20 cellular contexts compared by ENCODE assay signal in genomic region chr21:41633627-41634026, GRCh38.
DNase-seq lines count a peak whose midpoint lies in the region; ATAC-seq, FAIRE-seq and TF ChIP-seq lines count a peak whose summit lies in the region.
"Had no signal": no experiment of that assay in that cellular context is flagged by ENCODE, and none has a peak within 500 bp of the region (broad histone marks: within the 10 kb centered on the region; RNA-seq: fewer than 3 reads in every experiment).

No MANE protein-coding gene starts in this region.

- H3K36me3 ChIP-seq in IMR-90 (ENCODE audit: control insufficient read depth, insufficient read depth, low read length), result no peaks in the 10 kb centered on the region
- H3K36me3 ChIP-seq in esophagus muscularis mucosa, result no peaks in the 10 kb centered on the region
- H3K36me3 ChIP-seq: SJSA1 had no signal

- BruUV-seq in IMR-90 (replicated peaks; lab: Mats Ljungman, UMichigan), result no TSS peak

- H4K5ac ChIP-seq in IMR-90 (ENCODE audit: low read depth, low read length), result no peak overlapping the region

- ATAC-seq in A549 (no peak), IMR-90 (ENCODE audit: low read depth) (no peak), T-cell (replicated peaks in 1 of 4) (no peak)

- H3K27ac Mint-ChIP-seq in mesothelial cell of epicardium, result peak overlapping the region; percentile 92
- no peak overlapping the region for H3K27ac Mint-ChIP-seq in T-cell
- H3K27ac Mint-ChIP-seq: CD4-positive, alpha-beta T cell had no signal

- H3K27me3 ChIP-seq in IMR-90 (ENCODE audit: control insufficient read depth, insufficient read depth, low read length) (no peaks in the 10 kb centered on the region), esophagus muscularis mucosa (no peaks in the 10 kb centered on the region)
- H3K27me3 ChIP-seq: SJSA1 had no signal

- TF ChIP-seq CTCF in A549 (IDR thresholded peaks at IDR 0.05) (no peak), IMR-90 (conservative IDR thresholded peaks at IDR 0.05; ENCODE audit: low read depth, low read length) (no peak), mesothelial cell of epicardium (IDR thresholded peaks at IDR 0.05; ENCODE audit: unreplicated experiment) (no peak), esophagus muscularis mucosa (IDR thresholded peaks at IDR 0.05) (no peak)

- no peak overlapping the region for H2BK15ac ChIP-seq in IMR-90 (ENCODE audit: low read depth, low read length)

- H3K9me1 ChIP-seq in IMR-90 (ENCODE audit: insufficient read depth, low read length), result peaks cover 6% of the 10 kb centered on the region; the same call in 1 of the 2 replicates

- 93% methylated on average over 4 of the region's 4 CpGs for WGBS in A549 (ENCODE audit: missing lambda C conversion rate)
- 95 to 100% methylated on average over 3 of the region's 4 CpGs for WGBS in IMR-90 (ENCODE audit: extremely low coverage in 2 of 2, insufficient read length in 1 of 2), 2 experiments
- WGBS in esophagus muscularis mucosa, result 80% methylated on average over 4 of the region's 4 CpGs

- TF ChIP-seq POLR2A in A549 (IDR thresholded peaks at IDR 0.05; ENCODE audit: low read length) (no peak), IMR-90 (IDR thresholded peaks at IDR 0.05; ENCODE audit: low read depth, low read length) (no peak), esophagus muscularis mucosa (IDR thresholded peaks at IDR 0.05; ENCODE audit: low read depth) (no peak)

- TF ChIP-seq RAD21 in A549 (conservative IDR thresholded peaks at IDR 0.05 in 1 of 2, IDR thresholded peaks at IDR 0.05 in 1 of 2) (no peak), IMR-90 (IDR thresholded peaks at IDR 0.05; ENCODE audit: low read length) (no peak)

- H3K9ac ChIP-seq in IMR-90 (ENCODE audit: low read depth, low read length), result no peak overlapping the region
- H3K9ac ChIP-seq: GM23248 had no signal

- H2AK5ac ChIP-seq in IMR-90 (ENCODE audit: low read depth, low read length), result 0 out of 2 replicates have a peak overlapping the region, but pooled peaks have one; percentile 46

- H4K8ac ChIP-seq in IMR-90 (ENCODE audit: low read depth in 2 of 2, low read length in 2 of 2), result no peak overlapping the region

- no peak overlapping the region for H3K14ac ChIP-seq in IMR-90 (replicated peaks; ENCODE audit: low read depth, low read length)

- no peaks in the 10 kb centered on the region; the same call in 1 of the 2 replicates for H4K20me1 ChIP-seq in IMR-90 (ENCODE audit: insufficient read depth, low read length)

- H3K27ac ChIP-seq in A549 (peak overlapping the region; percentile 59 to 94; a peak in 4 of 6 replicates), IMR-90 (ENCODE audit: insufficient read depth, low read length) (no peak overlapping the region), epithelial cell of prostate (peak overlapping the region; percentile 93), esophagus muscularis mucosa (replicated peaks in 1 of 4) (no peak overlapping the region)
- H3K27ac ChIP-seq: GM23248, SJSA1 had no signal

- H2BK120ac ChIP-seq in IMR-90 (ENCODE audit: low read depth, low read length), result no peak overlapping the region

- H2AFZ ChIP-seq in IMR-90 (replicated peaks; ENCODE audit: low read length, poor library complexity), result no peak overlapping the region
- H2AFZ ChIP-seq: GM23248 had no signal

- no peak overlapping the region for H2BK20ac ChIP-seq in IMR-90 (ENCODE audit: low read depth, low read length)

- no peak overlapping the region for H3K23ac ChIP-seq in IMR-90 (ENCODE audit: low read depth, low read length)

- FAIRE-seq in A549 (lab: Jason Lieb, UNC), result no peak
- FAIRE-seq: A204.1 had no signal

- H3K56ac ChIP-seq in IMR-90 (ENCODE audit: extremely low read depth, insufficient read depth, low read length), result no peak overlapping the region

- dilution Hi-C loops in IMR-90 (cut with HindIII; ENCODE audit: low sequenced_read_pairs, unreplicated experiment), result no loop called here

- H3K18ac ChIP-seq in IMR-90 (ENCODE audit: low read depth, low read length), result no peak overlapping the region

- H3K9me3 ChIP-seq in A549 (peaks cover 14% of the 10 kb centered on the region), IMR-90 (ENCODE audit: control insufficient read depth, insufficient read depth, low read length) (peaks cover 2% of the 10 kb centered on the region; the same call in 1 of the 2 replicates), esophagus muscularis mucosa (peaks cover 0 to 7% (median 0%) of the 10 kb centered on the region in 4 donors)

- no peak overlapping the region for H3K4me3 Mint-ChIP-seq in mesothelial cell of epicardium
- H3K4me3 Mint-ChIP-seq in T-cell, result no peak overlapping the region
- H3K4me3 Mint-ChIP-seq: CD4-positive, alpha-beta T cell had no signal

- H3K36me3 Mint-ChIP-seq in mesothelial cell of epicardium (peaks cover 3% of the 10 kb centered on the region), T-cell (no peaks in the 10 kb centered on the region)

- TF ChIP-seq EP300 in A549 (IDR thresholded peaks at IDR 0.05) (no peak), esophagus muscularis mucosa (IDR thresholded peaks at IDR 0.05) (no peak)

- H3K9me3 Mint-ChIP-seq in mesothelial cell of epicardium (peaks cover 7% of the 10 kb centered on the region), T-cell (no peaks in the 10 kb centered on the region)
- H3K9me3 Mint-ChIP-seq: CD4-positive, alpha-beta T cell had no signal

- POLR2A ChIA-PET in A549 (lab: Yijun Ruan, JAX) (no interaction called here), IMR-90 (lab: Charles Lee; ENCODE audit: unreplicated experiment) (no interaction called here), T-cell (lab: Charles Lee) (no interaction called here)

- in situ Hi-C loops in IMR-90 (cut with MboI; ENCODE audit: low sequenced_read_pairs), result no loop called here

- DNase-seq in A549 (ENCODE audit: low read depth in 1 of 2, low spot score in 1 of 2) (no peak), IMR-90 (no peak), epithelial cell of prostate (ENCODE audit: low read depth, low spot score) (no peak), mesothelial cell of epicardium (ENCODE audit: low spot score in 2 of 2, unreplicated experiment in 2 of 2) (no peak), esophagus muscularis mucosa (ENCODE audit: extremely low spot score) (no peak), T-cell (no peak)
- DNase-seq in activated effector memory CD4-positive, alpha-beta T cell treated with anti-CD3 and anti-CD28 coated beads, Interleukin-2, amount 50 U/mL, for 16 hours, result no peak
- DNase-seq: CD4-positive, alpha-beta T cell; GF-D8; GM23248; HCEC 1CT; KG1; MV-4-11; NCI-H1694 treated with DMSO at 0.1 percent for 48 hours; NCI-H2107; NCI-H524; NCI-H82; OCI-M1 had no signal

- intact Hi-C loops in IMR-90 (cut with micrococcal nuclease), result no loop called here
- intact Hi-C loops in esophagus muscularis mucosa (cut with DNase I), result no loop called here

- no peak overlapping the region for H4K91ac ChIP-seq in IMR-90 (ENCODE audit: insufficient read depth, low read depth, low read length)

- no peak overlapping the region for H2BK5ac ChIP-seq in IMR-90 (ENCODE audit: low read depth, low read length, poor library complexity, severe bottlenecking)

- CTCF ChIA-PET in A549 (lab: Yijun Ruan, JAX), result interaction anchor here (0.7 to 8.6 kb wide), 3 partner anchors 10 to 145 kb away, joined by 4 to 72 read pairs (median 24); no protein-coding TSS in a partner anchor
- CTCF ChIA-PET in IMR-90 (lab: Yijun Ruan, JAX), result no interaction called here
- CTCF ChIA-PET in T-cell (lab: Charles Lee), result no interaction called here

- H3K79me1 ChIP-seq in IMR-90 (ENCODE audit: low read depth in 1 of 2, low read length in 2 of 2), result no peaks in the 10 kb centered on the region

- H3K4me1 ChIP-seq in A549, result peaks cover 48% of the 10 kb centered on the region
- H3K4me1 ChIP-seq in IMR-90 (ENCODE audit: control insufficient read depth, insufficient read depth, low read length), result peaks cover 5% of the 10 kb centered on the region
- H3K4me1 ChIP-seq in esophagus muscularis mucosa, result peaks cover 0 to 6% (median 0%) of the 10 kb centered on the region in 4 donors

- H2AK9ac ChIP-seq in IMR-90 (replicated peaks; ENCODE audit: low read depth, low read length, poor library complexity), result no peak overlapping the region

- H3K4me2 ChIP-seq in A549, result no peak overlapping the region
- no peak overlapping the region for H3K4me2 ChIP-seq in IMR-90 (ENCODE audit: low read depth, low read length)

- H3K4ac ChIP-seq in IMR-90 (ENCODE audit: low read depth, low read length), result no peak overlapping the region; the same call in 1 of the 2 replicates

- peaks cover 37% of the 10 kb centered on the region for H3K4me1 Mint-ChIP-seq in mesothelial cell of epicardium
- H3K4me1 Mint-ChIP-seq in T-cell, result no peaks in the 10 kb centered on the region

- H3K4me3 ChIP-seq in A549, result no peak overlapping the region
- H3K4me3 ChIP-seq in IMR-90 (ENCODE audit: insufficient read depth, low read depth, low read length), result no peak overlapping the region
- H3K4me3 ChIP-seq in esophagus muscularis mucosa, result no peak overlapping the region
- H3K4me3 ChIP-seq: GM23248, SJSA1 had no signal

- H3K27me3 Mint-ChIP-seq in mesothelial cell of epicardium (ENCODE audit: low read depth), result no peaks in the 10 kb centered on the region
- peaks cover 11 to 18% of the 10 kb centered on the region in 2 donors for H3K27me3 Mint-ChIP-seq in T-cell

TF ChIP-seq in A549, 52 proteins besides CTCF, POLR2A, EP300 and RAD21:
- no peak for TF ChIP-seq FOSL2 (IDR thresholded peaks at IDR 0.05)
- no peak for TF ChIP-seq FOSL2 (CRISPR knock-in tag; IDR thresholded peaks at IDR 0.05)
- no peak for TF ChIP-seq ESRRA (IDR thresholded peaks at IDR 0.05; ENCODE audit: borderline replicate concordance, low read length)
- TF ChIP-seq POLR2AphosphoS2 (conservative IDR thresholded peaks at IDR 0.05; ENCODE audit: low read length), result no peak

TF ChIP-seq in IMR-90, 13 proteins besides CTCF, POLR2A, EP300 and RAD21:
- no peak for TF ChIP-seq FOS (IDR thresholded peaks at IDR 0.05; ENCODE audit: low read depth, low read length)
- TF ChIP-seq CEBPB (IDR thresholded peaks at IDR 0.05; ENCODE audit: low read depth, low read length), result no peak
- no peak for TF ChIP-seq CHD1 (IDR thresholded peaks at IDR 0.05; ENCODE audit: low read depth, low read length)
- TF ChIP-seq SMC3 (IDR thresholded peaks at IDR 0.05; ENCODE audit: low read depth, low read length), result no peak
TF ChIP-seq in IMR-90: peak in this region for 0.

Comparison
In these comparisons a context has a peak if more than half of its experiments do, and no peak if none do; other contexts are left out.
1. H3K27ac ChIP-seq: peak in A549 (2 of 2) and epithelial cell of prostate (single experiment); none in IMR-90 (single experiment) and esophagus muscularis mucosa (0 of 4).